ENCODE assay signal across 8 cellular contexts in the genomic region with DNA sequence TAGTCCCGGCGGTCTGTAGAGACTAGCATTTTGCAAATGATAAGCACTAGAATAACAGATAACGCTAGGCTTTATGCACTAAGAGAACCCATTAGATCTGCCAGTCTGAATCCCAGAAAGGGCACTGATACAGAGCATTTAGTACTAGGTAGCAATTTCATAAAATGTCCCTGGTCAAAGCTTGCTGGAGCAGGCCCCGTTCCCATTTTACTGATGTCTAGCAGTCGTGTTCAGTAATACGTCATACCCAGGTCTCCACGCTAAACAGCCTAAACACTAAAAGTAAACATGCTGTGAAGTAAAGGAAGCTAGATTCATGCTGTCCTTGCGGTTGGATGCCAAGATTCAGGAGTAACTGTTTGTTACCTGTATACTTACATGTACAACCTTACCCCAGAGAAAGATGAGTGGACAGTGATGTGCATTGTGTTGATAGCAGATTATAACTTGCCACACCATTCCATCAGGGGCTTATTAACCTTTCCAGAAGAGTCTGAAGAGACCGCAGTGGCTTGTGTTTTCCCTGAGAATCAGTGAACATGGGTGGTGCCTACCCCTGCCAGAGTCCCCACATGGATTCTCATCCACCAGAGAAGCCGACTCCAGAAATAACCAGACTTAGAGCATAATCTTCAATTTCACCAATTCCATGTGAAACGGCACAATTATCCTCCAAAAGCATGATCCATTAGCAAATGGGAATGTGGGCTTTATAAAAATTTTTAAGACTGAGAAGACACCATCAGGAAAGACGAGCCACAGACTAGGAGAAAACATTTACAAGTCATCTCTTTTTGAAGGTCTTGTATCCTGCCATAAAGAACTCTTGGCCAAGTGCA. TPM values are rescaled to one million over a fixed set of nuclear protein-coding genes. Genes with fewer than 3 reads are reported as not detected.
A peak's percentile ranks its signal among the peaks of the same experiment; 100 is the strongest.
DNase-seq lines count a peak whose midpoint lies in the region; ATAC-seq and TF ChIP-seq lines count a peak whose summit lies in the region.

No MANE protein-coding gene starts in this region.

- peak; percentile 83 for TF ChIP-seq POLR2A in erythroblast (IDR thresholded peaks at IDR 0.05; ENCODE audit: low read length)

- peaks cover 53 to 68% (median 62%) of the 10 kb centered on the region in 11 experiments for H3K36me3 ChIP-seq in BLaER1 treated with 17β-estradiol and CSF1 and Interleukin-3, amounts not matched to agents 10 nM and 100 nM
- peaks cover 71% of the 10 kb centered on the region for H3K36me3 ChIP-seq in SK-N-MC (ENCODE audit: insufficient read depth, low read length)

- no peak overlapping the region for H3K18ac ChIP-seq in H9 (ENCODE audit: insufficient read length, low read depth, low read length)

- H2BK5ac ChIP-seq in H9 (ENCODE audit: insufficient read length, low read length) = no peak overlapping the region

- H3K9me3 ChIP-seq in BLaER1 treated with 17β-estradiol and CSF1 and Interleukin-3, amounts not matched to agents 10 nM and 100 nM (replicated peaks in 1 of 11) = peaks cover 0 to 7% (median 0%) of the 10 kb centered on the region in 11 experiments; a peak in 2 of 22 replicates
- H3K9me3 ChIP-seq in H9 (ENCODE audit: control insufficient read depth, low read depth, low read length) (no peaks in the 10 kb centered on the region), SK-N-MC (ENCODE audit: low read depth, low read length) (no peaks in the 10 kb centered on the region)

- peaks cover 18% of the 10 kb centered on the region for H3K79me2 ChIP-seq in H9 (ENCODE audit: insufficient read depth, low read length)

- H3K4me1 ChIP-seq in BLaER1 treated with 17β-estradiol and CSF1 and Interleukin-3, amounts not matched to agents 10 nM and 100 nM = peaks cover 40 to 64% (median 46%) of the 10 kb centered on the region in 10 experiments
- no peaks in the 10 kb centered on the region; the same call in 1 of the 2 replicates for H3K4me1 ChIP-seq in H9 (ENCODE audit: insufficient read depth, low read length)

- no peak overlapping the region for H2BK120ac ChIP-seq in H9 (ENCODE audit: low read depth, low read length, poor library complexity, severe bottlenecking)

- H4K91ac ChIP-seq in H9 (ENCODE audit: insufficient read length, low read depth, low read length) = no peak overlapping the region

- H3K9ac ChIP-seq in BLaER1 treated with 17β-estradiol and CSF1 and Interleukin-3, amounts not matched to agents 10 nM and 100 nM = peak overlapping the region in 6 of 11 experiments; percentile 0 to 34 (median 16); a peak in 7 of 22 replicates
- no peak overlapping the region for H3K9ac ChIP-seq in H9 (ENCODE audit: extremely low read depth, insufficient read length, low read length)
- no peak overlapping the region for H3K9ac ChIP-seq in SK-N-MC (ENCODE audit: insufficient read length)

- no peak overlapping the region for H2AFZ ChIP-seq in H9 (ENCODE audit: low read length)

- H2BK20ac ChIP-seq in H9 (ENCODE audit: low read depth, low read length, poor library complexity, severe bottlenecking) = no peak overlapping the region

- peaks cover 65 to 70% (median 67%) of the 10 kb centered on the region in 3 experiments for H3K36me3 Mint-ChIP-seq in H9 (ENCODE audit: insufficient read depth in 1 of 3, low read depth in 3 of 3)

- H4K20me1 ChIP-seq in BLaER1 treated with 17β-estradiol and CSF1 and Interleukin-3, amounts not matched to agents 10 nM and 100 nM = peaks cover 46 to 63% (median 59%) of the 10 kb centered on the region in 11 experiments
- no peaks in the 10 kb centered on the region for H4K20me1 ChIP-seq in H9 (ENCODE audit: control insufficient read depth, insufficient read depth, insufficient read length)

- no peak overlapping the region for H3K56ac ChIP-seq in H9 (ENCODE audit: insufficient read length, low read depth, low read length)

- no peak overlapping the region for H4K8ac ChIP-seq in H9 (replicated peaks; ENCODE audit: insufficient read length, low read depth, low read length)

- peaks cover 10 to 12% of the 10 kb centered on the region in 2 experiments; a peak in 4 of 5 replicates for H3K9me3 Mint-ChIP-seq in H9

- H3K23me2 ChIP-seq in H9 (ENCODE audit: insufficient read length, low read depth, low read length, poor library complexity, severe bottlenecking) = peaks cover 19% of the 10 kb centered on the region

- no peak overlapping the region for H3K4me2 ChIP-seq in BLaER1 treated with 17β-estradiol and CSF1 and Interleukin-3, amounts not matched to agents 10 nM and 100 nM
- no peak overlapping the region for H3K4me2 ChIP-seq in H9 (ENCODE audit: insufficient read depth, insufficient read length, low read length)

- no peak overlapping the region for H2BK12ac ChIP-seq in H9 (ENCODE audit: insufficient read length, low read depth, low read length)

- no peak overlapping the region for H2BK15ac ChIP-seq in H9 (ENCODE audit: low read depth, low read length)

- no peak overlapping the region for H4K5ac ChIP-seq in H9 (ENCODE audit: insufficient read length, low read depth, low read length)

- TF ChIP-seq CTCF in H9 (conservative IDR thresholded peaks at IDR 0.05) = no peak

- no peak overlapping the region for H3T11ph ChIP-seq in H9 (ENCODE audit: low read length)

- ATAC-seq in HG03108 (IDR thresholded peaks at IDR 0.05; ENCODE audit: unreplicated experiment) = no peak
- ATAC-seq in HG03097 (IDR thresholded peaks at IDR 0.05; ENCODE audit: low FRiP score, unreplicated experiment) = no peak

- H3K4me3 Mint-ChIP-seq in H9 = peak overlapping the region in 1 of 2 experiments; percentile 54; a peak in 2 of 5 replicates

- H2AK5ac ChIP-seq in H9 (ENCODE audit: insufficient read length, low read length) = no peak overlapping the region

- peaks cover 8% of the 10 kb centered on the region; the same call in 1 of the 2 replicates for H3K27me3 Mint-ChIP-seq in H9 (ENCODE audit: low read depth)

- H3K27ac ChIP-seq in BLaER1 treated with 17β-estradiol and CSF1 and Interleukin-3, amounts not matched to agents 10 nM and 100 nM = peak overlapping the region in 8 of 11 experiments; percentile 7 to 53 (median 39); a peak in 11 of 22 replicates
- H3K27ac ChIP-seq in H9 (ENCODE audit: insufficient read length, low read depth, low read length) = peak overlapping the region; percentile 12
- H3K27ac ChIP-seq in SK-N-MC = peak overlapping the region; percentile 97

- H3K23ac ChIP-seq in H9 (ENCODE audit: insufficient read length, low read depth, low read length) = no peak overlapping the region

- H3K27me3 ChIP-seq in BLaER1 treated with 17β-estradiol and CSF1 and Interleukin-3, amounts not matched to agents 10 nM and 100 nM = no peaks in the 10 kb centered on the region
- H3K27me3 ChIP-seq in H9 (ENCODE audit: insufficient read depth, low read length) = no peaks in the 10 kb centered on the region

- H3K4me1 Mint-ChIP-seq in H9 = peaks cover 19 to 29% of the 10 kb centered on the region in 2 experiments

- no peak overlapping the region for H3K4me3 ChIP-seq in BLaER1 treated with 17β-estradiol and CSF1 and Interleukin-3, amounts not matched to agents 10 nM and 100 nM
- no peak overlapping the region for H3K4me3 ChIP-seq in SK-N-MC

- no peak overlapping the region for H3K4ac ChIP-seq in H9 (ENCODE audit: low read depth, low read length)

- peaks cover 9% of the 10 kb centered on the region for H3K79me1 ChIP-seq in H9 (ENCODE audit: insufficient read depth, low read depth, low read length, poor library complexity, severe bottlenecking)

- no peak for DNase-seq in H9
- no peak for DNase-seq in SK-N-MC (ENCODE audit: low read depth, low spot score)
- no peak for DNase-seq in erythroblast (lab: John Stamatoyannopoulos, UW)
- DNase-seq in foreskin melanocyte = no peak
- DNase-seq in NCI-H2196 treated with DMSO at 0.1 percent for 48 hours (lab: John Stamatoyannopoulos, UW; ENCODE audit: unreplicated experiment) = no peak

- H3K27ac Mint-ChIP-seq in H9 = peak overlapping the region; percentile 75 to 96 (median 89); a peak in 6 of 7 replicates

- no CpG with 5 or more reads among the region's 12 CpGs for WGBS in H9 (ENCODE audit: extremely low coverage, insufficient read length, low lambda C conversion rate)

- no peak overlapping the region for H3K14ac ChIP-seq in H9 (ENCODE audit: insufficient read depth, low read length)

RNA-seq across cellular contexts. Expression of a gene that starts 3.4 kb away (rescaled TPM):
- 2,503 and 2,512 TPM in 2 replicates for total RNA-seq in H9 (2021)

RNA-seq across cellular contexts. Expression of a gene that starts 5.4 kb away (rescaled TPM):
- 3,286 and 3,356 TPM in 2 replicates for total RNA-seq in H9 (2021)

RNA-seq across cellular contexts. Expression of a gene that starts 18.8 kb away (rescaled TPM):
- 2.1 and 2.6 TPM in 2 replicates for total RNA-seq in H9 (2021)

RNA-seq across cellular contexts. Expression of a gene that starts 19.7 kb away (rescaled TPM):
- total RNA-seq in H9 (2021) = 41.1 and 45.4 TPM in 2 replicates

RNA-seq across cellular contexts. Expression of a gene that starts 35.0 kb away (rescaled TPM):
- total RNA-seq in H9 (2021) = 14.5 and 15.0 TPM in 2 replicates

Comparison
In these comparisons a context has a peak if more than half of its experiments do, and no peak if none do; other contexts are left out.
1. H3K27ac ChIP-seq: peak in every context shown above with its lines; median percentile 97 in SK-N-MC; 39 in BLaER1 treated with 17β-estradiol and CSF1 and Interleukin-3, amounts not matched to agents 10 nM and 100 nM; 12 in H9.
2. H3K9ac ChIP-seq: peak in BLaER1 treated with 17β-estradiol and CSF1 and Interleukin-3, amounts not matched to agents 10 nM and 100 nM (6 of 11); none in H9 (single experiment) and SK-N-MC (single experiment).